1 cellular context compared by ENCODE assay signal in the genomic region with DNA sequence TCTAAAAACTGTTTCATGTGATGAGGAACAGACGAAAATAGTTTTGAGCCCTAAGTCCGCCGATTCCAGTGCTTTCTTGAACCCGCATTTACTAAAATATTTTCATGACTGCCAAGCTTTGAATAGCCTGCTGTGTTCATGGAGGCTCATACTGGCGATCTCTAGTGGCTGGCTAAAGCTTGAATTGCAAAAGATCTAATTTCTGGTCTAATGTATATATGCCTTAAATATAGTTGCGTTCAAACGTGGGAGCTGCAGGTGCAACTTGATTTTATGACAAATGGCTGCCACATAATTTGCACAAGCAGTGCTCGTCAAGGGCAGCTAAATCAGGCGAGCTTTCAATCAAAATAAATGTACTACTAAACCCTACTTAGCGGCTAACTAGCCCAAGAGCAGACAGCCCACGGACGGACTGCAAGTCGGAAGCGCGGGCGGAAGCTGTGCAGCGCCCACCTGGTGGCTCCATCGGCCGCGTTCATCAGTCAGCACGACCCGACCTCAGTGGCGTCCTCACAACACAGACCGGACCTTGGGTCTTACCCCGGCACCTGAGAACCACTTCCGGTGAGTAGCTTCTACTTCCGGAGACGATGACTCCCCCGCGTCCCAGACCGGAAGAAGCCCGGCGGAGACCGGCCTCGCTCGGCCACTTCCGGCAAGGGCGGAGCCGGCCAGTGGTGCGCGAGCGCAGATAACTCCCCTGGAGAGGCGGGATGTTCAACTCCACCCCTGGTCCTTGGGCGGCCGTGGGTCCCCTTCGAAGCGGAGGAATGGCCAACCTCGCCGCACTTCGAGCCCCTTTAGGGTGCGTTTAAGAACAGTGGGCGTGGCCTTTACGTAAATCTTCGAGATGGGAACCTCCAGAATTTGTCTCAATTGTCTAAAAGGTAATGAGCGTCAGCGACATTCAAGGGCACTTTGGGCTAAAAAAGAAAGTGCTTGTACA.
TF ChIP-seq lines count a peak whose summit lies in the region.

No MANE protein-coding gene starts in this region.

TF ChIP-seq in HEK293, 187 proteins besides CTCF, POLR2A, EP300 and RAD21 (continued from another document and continues in another):
- TF ChIP-seq, protein P1, sequence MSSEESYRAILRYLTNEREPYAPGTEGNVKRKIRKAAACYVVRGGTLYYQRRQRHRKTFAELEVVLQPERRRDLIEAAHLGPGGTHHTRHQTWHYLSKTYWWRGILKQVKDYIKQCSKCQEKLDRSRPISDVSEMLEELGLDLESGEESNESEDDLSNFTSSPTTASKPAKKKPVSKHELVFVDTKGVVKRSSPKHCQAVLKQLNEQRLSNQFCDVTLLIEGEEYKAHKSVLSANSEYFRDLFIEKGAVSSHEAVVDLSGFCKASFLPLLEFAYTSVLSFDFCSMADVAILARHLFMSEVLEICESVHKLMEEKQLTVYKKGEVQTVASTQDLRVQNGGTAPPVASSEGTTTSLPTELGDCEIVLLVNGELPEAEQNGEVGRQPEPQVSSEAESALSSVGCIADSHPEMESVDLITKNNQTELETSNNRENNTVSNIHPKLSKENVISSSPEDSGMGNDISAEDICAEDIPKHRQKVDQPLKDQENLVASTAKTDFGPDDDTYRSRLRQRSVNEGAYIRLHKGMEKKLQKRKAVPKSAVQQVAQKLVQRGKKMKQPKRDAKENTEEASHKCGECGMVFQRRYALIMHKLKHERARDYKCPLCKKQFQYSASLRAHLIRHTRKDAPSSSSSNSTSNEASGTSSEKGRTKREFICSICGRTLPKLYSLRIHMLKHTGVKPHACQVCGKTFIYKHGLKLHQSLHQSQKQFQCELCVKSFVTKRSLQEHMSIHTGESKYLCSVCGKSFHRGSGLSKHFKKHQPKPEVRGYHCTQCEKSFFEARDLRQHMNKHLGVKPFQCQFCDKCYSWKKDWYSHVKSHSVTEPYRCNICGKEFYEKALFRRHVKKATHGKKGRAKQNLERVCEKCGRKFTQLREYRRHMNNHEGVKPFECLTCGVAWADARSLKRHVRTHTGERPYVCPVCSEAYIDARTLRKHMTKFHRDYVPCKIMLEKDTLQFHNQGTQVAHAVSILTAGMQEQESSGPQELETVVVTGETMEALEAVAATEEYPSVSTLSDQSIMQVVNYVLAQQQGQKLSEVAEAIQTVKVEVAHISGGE (tag by site-specific recombination; conservative IDR thresholded peaks at IDR 0.05; ENCODE audit: low read depth): peak; percentile 98
- TF ChIP-seq SP7 (tag by site-specific recombination; IDR thresholded peaks at IDR 0.05): peak; percentile 50; the same call in 1 of the 2 replicates
- no peak for TF ChIP-seq ZNF626 (tag by site-specific recombination; IDR thresholded peaks at IDR 0.05)
- TF ChIP-seq, protein P2, sequence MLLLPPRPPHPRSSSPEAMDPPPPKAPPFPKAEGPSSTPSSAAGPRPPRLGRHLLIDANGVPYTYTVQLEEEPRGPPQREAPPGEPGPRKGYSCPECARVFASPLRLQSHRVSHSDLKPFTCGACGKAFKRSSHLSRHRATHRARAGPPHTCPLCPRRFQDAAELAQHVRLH (tag by site-specific recombination; IDR thresholded peaks at IDR 0.05): peak; percentile 95
- TF ChIP-seq ZNF623 (tag by site-specific recombination; IDR thresholded peaks at IDR 0.05): no peak
- TF ChIP-seq YY1 (tag by site-specific recombination; IDR thresholded peaks at IDR 0.05): no peak
- TF ChIP-seq GLIS2 (tag by site-specific recombination; IDR thresholded peaks at IDR 0.05): peak; percentile 76
- peak; percentile 85 for TF ChIP-seq ZFHX2 (tag by site-specific recombination; conservative IDR thresholded peaks at IDR 0.05)
- TF ChIP-seq ZNF843 (tag by site-specific recombination; IDR thresholded peaks at IDR 0.05): peak; percentile 24; the same call in 1 of the 2 replicates
- TF ChIP-seq ZNF658 (tag by site-specific recombination; IDR thresholded peaks at IDR 0.05): no peak
- TF ChIP-seq, protein P3, sequence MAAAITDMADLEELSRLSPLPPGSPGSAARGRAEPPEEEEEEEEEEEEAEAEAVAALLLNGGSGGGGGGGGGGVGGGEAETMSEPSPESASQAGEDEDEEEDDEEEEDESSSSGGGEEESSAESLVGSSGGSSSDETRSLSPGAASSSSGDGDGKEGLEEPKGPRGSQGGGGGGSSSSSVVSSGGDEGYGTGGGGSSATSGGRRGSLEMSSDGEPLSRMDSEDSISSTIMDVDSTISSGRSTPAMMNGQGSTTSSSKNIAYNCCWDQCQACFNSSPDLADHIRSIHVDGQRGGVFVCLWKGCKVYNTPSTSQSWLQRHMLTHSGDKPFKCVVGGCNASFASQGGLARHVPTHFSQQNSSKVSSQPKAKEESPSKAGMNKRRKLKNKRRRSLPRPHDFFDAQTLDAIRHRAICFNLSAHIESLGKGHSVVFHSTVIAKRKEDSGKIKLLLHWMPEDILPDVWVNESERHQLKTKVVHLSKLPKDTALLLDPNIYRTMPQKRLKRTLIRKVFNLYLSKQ (tag by site-specific recombination; IDR thresholded peaks at IDR 0.05; ENCODE audit: borderline replicate concordance): no peak
- TF ChIP-seq, protein P4, sequence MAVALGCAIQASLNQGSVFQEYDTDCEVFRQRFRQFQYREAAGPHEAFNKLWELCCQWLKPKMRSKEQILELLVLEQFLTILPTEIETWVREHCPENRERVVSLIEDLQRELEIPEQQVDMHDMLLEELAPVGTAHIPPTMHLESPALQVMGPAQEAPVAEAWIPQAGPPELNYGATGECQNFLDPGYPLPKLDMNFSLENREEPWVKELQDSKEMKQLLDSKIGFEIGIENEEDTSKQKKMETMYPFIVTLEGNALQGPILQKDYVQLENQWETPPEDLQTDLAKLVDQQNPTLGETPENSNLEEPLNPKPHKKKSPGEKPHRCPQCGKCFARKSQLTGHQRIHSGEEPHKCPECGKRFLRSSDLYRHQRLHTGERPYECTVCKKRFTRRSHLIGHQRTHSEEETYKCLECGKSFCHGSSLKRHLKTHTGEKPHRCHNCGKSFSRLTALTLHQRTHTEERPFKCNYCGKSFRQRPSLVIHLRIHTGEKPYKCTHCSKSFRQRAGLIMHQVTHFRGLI (tag by site-specific recombination; IDR thresholded peaks at IDR 0.05): peak; percentile 59; the same call in 1 of the 2 replicates
- peak; percentile 62 for TF ChIP-seq ZNF335 (tag by site-specific recombination; conservative IDR thresholded peaks at IDR 0.05)
- TF ChIP-seq, protein P5, sequence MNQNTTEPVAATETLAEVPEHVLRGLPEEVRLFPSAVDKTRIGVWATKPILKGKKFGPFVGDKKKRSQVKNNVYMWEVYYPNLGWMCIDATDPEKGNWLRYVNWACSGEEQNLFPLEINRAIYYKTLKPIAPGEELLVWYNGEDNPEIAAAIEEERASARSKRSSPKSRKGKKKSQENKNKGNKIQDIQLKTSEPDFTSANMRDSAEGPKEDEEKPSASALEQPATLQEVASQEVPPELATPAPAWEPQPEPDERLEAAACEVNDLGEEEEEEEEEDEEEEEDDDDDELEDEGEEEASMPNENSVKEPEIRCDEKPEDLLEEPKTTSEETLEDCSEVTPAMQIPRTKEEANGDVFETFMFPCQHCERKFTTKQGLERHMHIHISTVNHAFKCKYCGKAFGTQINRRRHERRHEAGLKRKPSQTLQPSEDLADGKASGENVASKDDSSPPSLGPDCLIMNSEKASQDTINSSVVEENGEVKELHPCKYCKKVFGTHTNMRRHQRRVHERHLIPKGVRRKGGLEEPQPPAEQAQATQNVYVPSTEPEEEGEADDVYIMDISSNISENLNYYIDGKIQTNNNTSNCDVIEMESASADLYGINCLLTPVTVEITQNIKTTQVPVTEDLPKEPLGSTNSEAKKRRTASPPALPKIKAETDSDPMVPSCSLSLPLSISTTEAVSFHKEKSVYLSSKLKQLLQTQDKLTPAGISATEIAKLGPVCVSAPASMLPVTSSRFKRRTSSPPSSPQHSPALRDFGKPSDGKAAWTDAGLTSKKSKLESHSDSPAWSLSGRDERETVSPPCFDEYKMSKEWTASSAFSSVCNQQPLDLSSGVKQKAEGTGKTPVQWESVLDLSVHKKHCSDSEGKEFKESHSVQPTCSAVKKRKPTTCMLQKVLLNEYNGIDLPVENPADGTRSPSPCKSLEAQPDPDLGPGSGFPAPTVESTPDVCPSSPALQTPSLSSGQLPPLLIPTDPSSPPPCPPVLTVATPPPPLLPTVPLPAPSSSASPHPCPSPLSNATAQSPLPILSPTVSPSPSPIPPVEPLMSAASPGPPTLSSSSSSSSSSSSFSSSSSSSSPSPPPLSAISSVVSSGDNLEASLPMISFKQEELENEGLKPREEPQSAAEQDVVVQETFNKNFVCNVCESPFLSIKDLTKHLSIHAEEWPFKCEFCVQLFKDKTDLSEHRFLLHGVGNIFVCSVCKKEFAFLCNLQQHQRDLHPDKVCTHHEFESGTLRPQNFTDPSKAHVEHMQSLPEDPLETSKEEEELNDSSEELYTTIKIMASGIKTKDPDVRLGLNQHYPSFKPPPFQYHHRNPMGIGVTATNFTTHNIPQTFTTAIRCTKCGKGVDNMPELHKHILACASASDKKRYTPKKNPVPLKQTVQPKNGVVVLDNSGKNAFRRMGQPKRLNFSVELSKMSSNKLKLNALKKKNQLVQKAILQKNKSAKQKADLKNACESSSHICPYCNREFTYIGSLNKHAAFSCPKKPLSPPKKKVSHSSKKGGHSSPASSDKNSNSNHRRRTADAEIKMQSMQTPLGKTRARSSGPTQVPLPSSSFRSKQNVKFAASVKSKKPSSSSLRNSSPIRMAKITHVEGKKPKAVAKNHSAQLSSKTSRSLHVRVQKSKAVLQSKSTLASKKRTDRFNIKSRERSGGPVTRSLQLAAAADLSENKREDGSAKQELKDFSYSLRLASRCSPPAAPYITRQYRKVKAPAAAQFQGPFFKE (tag by site-specific recombination; IDR thresholded peaks at IDR 0.05; ENCODE audit: borderline replicate concordance): no peak
- TF ChIP-seq, protein P6, sequence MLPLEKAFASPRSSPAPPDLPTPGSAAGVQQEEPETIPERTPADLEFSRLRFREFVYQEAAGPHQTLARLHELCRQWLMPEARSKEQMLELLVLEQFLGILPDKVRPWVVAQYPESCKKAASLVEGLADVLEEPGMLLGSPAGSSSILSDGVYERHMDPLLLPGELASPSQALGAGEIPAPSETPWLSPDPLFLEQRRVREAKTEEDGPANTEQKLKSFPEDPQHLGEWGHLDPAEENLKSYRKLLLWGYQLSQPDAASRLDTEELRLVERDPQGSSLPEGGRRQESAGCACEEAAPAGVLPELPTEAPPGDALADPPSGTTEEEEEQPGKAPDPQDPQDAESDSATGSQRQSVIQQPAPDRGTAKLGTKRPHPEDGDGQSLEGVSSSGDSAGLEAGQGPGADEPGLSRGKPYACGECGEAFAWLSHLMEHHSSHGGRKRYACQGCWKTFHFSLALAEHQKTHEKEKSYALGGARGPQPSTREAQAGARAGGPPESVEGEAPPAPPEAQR (tag by site-specific recombination; IDR thresholded peaks at IDR 0.05): no peak
- TF ChIP-seq, protein P7, sequence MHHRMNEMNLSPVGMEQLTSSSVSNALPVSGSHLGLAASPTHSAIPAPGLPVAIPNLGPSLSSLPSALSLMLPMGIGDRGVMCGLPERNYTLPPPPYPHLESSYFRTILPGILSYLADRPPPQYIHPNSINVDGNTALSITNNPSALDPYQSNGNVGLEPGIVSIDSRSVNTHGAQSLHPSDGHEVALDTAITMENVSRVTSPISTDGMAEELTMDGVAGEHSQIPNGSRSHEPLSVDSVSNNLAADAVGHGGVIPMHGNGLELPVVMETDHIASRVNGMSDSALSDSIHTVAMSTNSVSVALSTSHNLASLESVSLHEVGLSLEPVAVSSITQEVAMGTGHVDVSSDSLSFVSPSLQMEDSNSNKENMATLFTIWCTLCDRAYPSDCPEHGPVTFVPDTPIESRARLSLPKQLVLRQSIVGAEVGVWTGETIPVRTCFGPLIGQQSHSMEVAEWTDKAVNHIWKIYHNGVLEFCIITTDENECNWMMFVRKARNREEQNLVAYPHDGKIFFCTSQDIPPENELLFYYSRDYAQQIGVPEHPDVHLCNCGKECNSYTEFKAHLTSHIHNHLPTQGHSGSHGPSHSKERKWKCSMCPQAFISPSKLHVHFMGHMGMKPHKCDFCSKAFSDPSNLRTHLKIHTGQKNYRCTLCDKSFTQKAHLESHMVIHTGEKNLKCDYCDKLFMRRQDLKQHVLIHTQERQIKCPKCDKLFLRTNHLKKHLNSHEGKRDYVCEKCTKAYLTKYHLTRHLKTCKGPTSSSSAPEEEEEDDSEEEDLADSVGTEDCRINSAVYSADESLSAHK (tag by site-specific recombination; IDR thresholded peaks at IDR 0.05): peak; percentile 89
- TF ChIP-seq OSR2 (tag by site-specific recombination; IDR thresholded peaks at IDR 0.05): peak; percentile 37; the same call in 1 of the 2 replicates
- peak; percentile 31; the same call in 1 of the 2 replicates for TF ChIP-seq ZNF2 (tag by site-specific recombination; IDR thresholded peaks at IDR 0.05)
- no peak for TF ChIP-seq ZNF670 (tag by site-specific recombination; IDR thresholded peaks at IDR 0.05; ENCODE audit: low read depth)
- TF ChIP-seq KLF8 (tag by site-specific recombination; IDR thresholded peaks at IDR 0.05): peak; percentile 39; the same call in 1 of the 2 replicates
- TF ChIP-seq, protein P8, sequence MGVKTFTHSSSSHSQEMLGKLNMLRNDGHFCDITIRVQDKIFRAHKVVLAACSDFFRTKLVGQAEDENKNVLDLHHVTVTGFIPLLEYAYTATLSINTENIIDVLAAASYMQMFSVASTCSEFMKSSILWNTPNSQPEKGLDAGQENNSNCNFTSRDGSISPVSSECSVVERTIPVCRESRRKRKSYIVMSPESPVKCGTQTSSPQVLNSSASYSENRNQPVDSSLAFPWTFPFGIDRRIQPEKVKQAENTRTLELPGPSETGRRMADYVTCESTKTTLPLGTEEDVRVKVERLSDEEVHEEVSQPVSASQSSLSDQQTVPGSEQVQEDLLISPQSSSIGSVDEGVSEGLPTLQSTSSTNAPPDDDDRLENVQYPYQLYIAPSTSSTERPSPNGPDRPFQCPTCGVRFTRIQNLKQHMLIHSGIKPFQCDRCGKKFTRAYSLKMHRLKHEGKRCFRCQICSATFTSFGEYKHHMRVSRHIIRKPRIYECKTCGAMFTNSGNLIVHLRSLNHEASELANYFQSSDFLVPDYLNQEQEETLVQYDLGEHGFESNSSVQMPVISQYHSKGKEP (tag by site-specific recombination; IDR thresholded peaks at IDR 0.05): peak; percentile 73; the same call in 1 of the 2 replicates
- no peak for TF ChIP-seq ZNF548 (tag by site-specific recombination; IDR thresholded peaks at IDR 0.05)
- TF ChIP-seq ZFP69B (tag by site-specific recombination; IDR thresholded peaks at IDR 0.05): peak; percentile 77; the same call in 1 of the 2 replicates
- no peak for TF ChIP-seq ZNF37A (tag by site-specific recombination; IDR thresholded peaks at IDR 0.05)
- TF ChIP-seq, protein P9, sequence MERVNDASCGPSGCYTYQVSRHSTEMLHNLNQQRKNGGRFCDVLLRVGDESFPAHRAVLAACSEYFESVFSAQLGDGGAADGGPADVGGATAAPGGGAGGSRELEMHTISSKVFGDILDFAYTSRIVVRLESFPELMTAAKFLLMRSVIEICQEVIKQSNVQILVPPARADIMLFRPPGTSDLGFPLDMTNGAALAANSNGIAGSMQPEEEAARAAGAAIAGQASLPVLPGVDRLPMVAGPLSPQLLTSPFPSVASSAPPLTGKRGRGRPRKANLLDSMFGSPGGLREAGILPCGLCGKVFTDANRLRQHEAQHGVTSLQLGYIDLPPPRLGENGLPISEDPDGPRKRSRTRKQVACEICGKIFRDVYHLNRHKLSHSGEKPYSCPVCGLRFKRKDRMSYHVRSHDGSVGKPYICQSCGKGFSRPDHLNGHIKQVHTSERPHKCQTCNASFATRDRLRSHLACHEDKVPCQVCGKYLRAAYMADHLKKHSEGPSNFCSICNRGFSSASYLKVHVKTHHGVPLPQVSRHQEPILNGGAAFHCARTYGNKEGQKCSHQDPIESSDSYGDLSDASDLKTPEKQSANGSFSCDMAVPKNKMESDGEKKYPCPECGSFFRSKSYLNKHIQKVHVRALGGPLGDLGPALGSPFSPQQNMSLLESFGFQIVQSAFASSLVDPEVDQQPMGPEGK (tag by site-specific recombination; IDR thresholded peaks at IDR 0.05): peak; percentile 31; the same call in 1 of the 2 replicates
- no peak for TF ChIP-seq ZNF239 (tag by site-specific recombination; IDR thresholded peaks at IDR 0.05)
